Comparison of ENCODE assay signal across 15 cellular contexts in the genomic region with DNA sequence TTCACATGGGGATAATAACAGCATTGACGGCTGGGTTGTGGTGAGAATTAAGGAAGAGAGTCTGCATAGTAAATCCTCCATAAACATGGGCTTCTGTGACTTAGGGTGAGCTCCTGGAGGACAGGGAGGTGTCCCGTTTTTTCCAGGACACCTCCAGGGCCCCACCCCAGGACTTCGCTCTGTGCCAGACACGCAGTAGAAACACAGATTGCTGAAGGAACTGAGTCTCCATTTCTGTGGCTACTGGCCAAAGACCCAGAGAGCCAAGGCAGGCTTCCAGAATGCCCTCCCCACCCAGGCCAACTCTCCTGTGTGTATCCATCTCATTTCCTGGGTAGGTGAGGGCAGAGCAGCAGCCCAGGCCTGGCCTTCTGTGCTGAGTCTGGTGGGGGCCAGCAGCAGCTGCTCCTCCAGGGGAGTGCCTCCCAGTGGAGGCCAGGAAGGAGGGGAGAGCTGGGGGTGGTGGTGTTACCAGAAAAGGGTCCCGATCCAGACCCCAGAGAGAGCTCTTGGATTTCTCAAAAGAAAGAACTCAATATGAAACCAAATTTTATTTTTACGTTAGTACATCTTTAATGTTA. TPM values are rescaled to one million over a fixed set of nuclear protein-coding genes. Genes with fewer than 3 reads are reported as not detected.
DNase-seq lines count a peak whose midpoint lies in the region; ATAC-seq and TF ChIP-seq lines count a peak whose summit lies in the region.
"Had no signal": no experiment of that assay in that cellular context is flagged by ENCODE, and none has a peak within 500 bp of the region (broad histone marks: within the 10 kb centered on the region; RNA-seq: fewer than 3 reads in every experiment).

No MANE protein-coding gene starts in this region.

- no peaks in the 10 kb centered on the region for H3K4me1 Mint-ChIP-seq in osteocyte (ENCODE audit: unreplicated experiment)
- no peaks in the 10 kb centered on the region for H3K4me1 Mint-ChIP-seq in type B pancreatic cell (ENCODE audit: unreplicated experiment)
- H3K4me1 Mint-ChIP-seq in T-helper 2 cell treated with Interferon-gamma antibody and Interleukin-4, amounts not matched to agents 5 μg/mL and 100 μg/mL, for 36 hours (ENCODE audit: low read depth) = no peaks in the 10 kb centered on the region
- H3K4me1 Mint-ChIP-seq: B cell; CD8-positive, alpha-beta memory T cell; GM23338 had no signal

- H3K4me3 Mint-ChIP-seq in osteocyte (ENCODE audit: unreplicated experiment) (no peak overlapping the region), type B pancreatic cell (no peak overlapping the region)
- no peak overlapping the region for H3K4me3 Mint-ChIP-seq in T-helper 2 cell treated with Interferon-gamma antibody and Interleukin-4, amounts not matched to agents 5 μg/mL and 100 μg/mL, for 36 hours
- H3K4me3 Mint-ChIP-seq: B cell; CD8-positive, alpha-beta memory T cell; GM23338 had no signal

- H3K27me3 Mint-ChIP-seq in osteocyte (ENCODE audit: unreplicated experiment) = peaks cover 27% of the 10 kb centered on the region
- H3K27me3 Mint-ChIP-seq in type B pancreatic cell = peaks cover 18% of the 10 kb centered on the region
- H3K27me3 Mint-ChIP-seq in T-helper 2 cell treated with Interferon-gamma antibody and Interleukin-4, amounts not matched to agents 5 μg/mL and 100 μg/mL, for 36 hours (ENCODE audit: low read depth) = peaks cover 19% of the 10 kb centered on the region

- TF ChIP-seq CTCF in osteocyte (IDR thresholded peaks at IDR 0.05) = no peak
- TF ChIP-seq CTCF in type B pancreatic cell (conservative IDR thresholded peaks at IDR 0.05) = no peak

- ATAC-seq in left colon (peak; percentile 63), GM21717 (IDR thresholded peaks at IDR 0.05; ENCODE audit: unreplicated experiment) (no peak)
- ATAC-seq: GM23338 had no signal

- no peaks in the 10 kb centered on the region for H3K9me3 Mint-ChIP-seq in osteocyte (ENCODE audit: unreplicated experiment)
- no peaks in the 10 kb centered on the region for H3K9me3 Mint-ChIP-seq in type B pancreatic cell
- no peaks in the 10 kb centered on the region for H3K9me3 Mint-ChIP-seq in T-helper 2 cell treated with Interferon-gamma antibody and Interleukin-4, amounts not matched to agents 5 μg/mL and 100 μg/mL, for 36 hours

- intact Hi-C loops in left colon (cut with DNase I, micrococcal nuclease) = no loop called here

- H3K36me3 Mint-ChIP-seq in osteocyte (ENCODE audit: unreplicated experiment) (no peaks in the 10 kb centered on the region), type B pancreatic cell (no peaks in the 10 kb centered on the region)
- no peaks in the 10 kb centered on the region for H3K36me3 Mint-ChIP-seq in T-helper 2 cell treated with Interferon-gamma antibody and Interleukin-4, amounts not matched to agents 5 μg/mL and 100 μg/mL, for 36 hours (ENCODE audit: low read depth)
- H3K36me3 Mint-ChIP-seq: CD8-positive, alpha-beta memory T cell had no signal

- DNase-seq in activated CD8-positive, alpha-beta memory T cell treated with anti-CD3 and anti-CD28 coated beads, Interleukin-2, amount 50 U/mL, for 48 hours = peak; percentile 7
- no peak for DNase-seq in activated CD8-positive, alpha-beta memory T cell treated with anti-CD3 and anti-CD28 coated beads for 24 hours
- DNase-seq in left colon (no peak), osteocyte (ENCODE audit: extremely low spot score, unreplicated experiment) (peak; percentile 64), type B pancreatic cell (ENCODE audit: extremely low spot score, unreplicated experiment) (peak; percentile 37)
- no peak for DNase-seq in T-helper 2 cell treated with Interferon-gamma antibody and Interleukin-4, amounts not matched to agents 5 μg/mL and 100 μg/mL, for 36 hours (ENCODE audit: low spot score)
- DNase-seq: CD8-positive, alpha-beta memory T cell; COR-L47; DMS79 treated with DMSO at 0.1 percent for 48 hours; HCEC 1CT had no signal

- no peak overlapping the region for H3K27ac Mint-ChIP-seq in osteocyte (ENCODE audit: unreplicated experiment)
- no peak overlapping the region for H3K27ac Mint-ChIP-seq in type B pancreatic cell
- no peak overlapping the region for H3K27ac Mint-ChIP-seq in T-helper 2 cell treated with Interferon-gamma antibody and Interleukin-4, amounts not matched to agents 5 μg/mL and 100 μg/mL, for 36 hours
- H3K27ac Mint-ChIP-seq: B cell; CD8-positive, alpha-beta memory T cell; GM23338 had no signal

RNA-seq across cellular contexts. Expression of gene RFPL3, which starts 9.5 kb away (rescaled TPM):
- not detected for total RNA-seq in left colon
- total RNA-seq in osteocyte = not detected in 2 replicates
- 0.24 TPM in 1 of 2 replicates, not detected in the other for total RNA-seq in type B pancreatic cell (ENCODE audit: low replicate concordance)
- total RNA-seq: A172; B cell; CD8-positive, alpha-beta memory T cell; GM23338; HT1080 had no signal

Comparison
In these comparisons a context has a peak if more than half of its experiments do, and no peak if none do; other contexts are left out.
1. DNase-seq: peak in activated CD8-positive, alpha-beta memory T cell treated with anti-CD3 and anti-CD28 coated beads, Interleukin-2, amount 50 U/mL, for 48 hours (single experiment), osteocyte (single experiment) and type B pancreatic cell (single experiment); none in activated CD8-positive, alpha-beta memory T cell treated with anti-CD3 and anti-CD28 coated beads for 24 hours (single experiment), left colon (0 of 2) and T-helper 2 cell treated with Interferon-gamma antibody and Interleukin-4, amounts not matched to agents 5 μg/mL and 100 μg/mL, for 36 hours (single experiment).